ENCODE assay signal across 24 cellular contexts in the genomic region with DNA sequence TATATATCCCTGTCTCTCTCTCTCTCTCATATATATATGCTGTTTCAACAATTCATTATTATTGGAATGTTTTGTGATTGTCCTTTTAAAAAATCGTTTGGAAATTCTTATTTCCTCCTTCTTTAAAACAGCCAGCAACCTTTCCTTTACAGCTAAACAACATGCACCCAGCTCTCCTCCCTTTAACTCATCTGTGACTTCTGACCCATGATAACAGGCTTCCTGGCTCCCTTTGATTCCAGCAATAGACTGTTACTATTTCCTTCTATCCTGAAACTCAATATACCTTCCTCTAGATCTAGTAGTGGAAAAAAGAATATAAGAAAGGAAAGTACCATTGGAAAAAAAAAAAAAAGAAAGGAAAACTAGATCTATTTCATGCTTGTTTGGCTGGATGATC.
"Had no signal": no experiment of that assay in that cellular context is flagged by ENCODE, and none has a peak within 500 bp of the region (broad histone marks: within the 10 kb centered on the region; RNA-seq: fewer than 3 reads in every experiment).

No MANE protein-coding gene starts in this region.

- H3K9me3 Mint-ChIP-seq: nephron progenitor cell; stimulated activated memory B cell treated with anti-CD40 and anti-IgM and Interleukin-4, amounts not matched to agents 10 μg/mL and 1 μg/mL and 100 μg/mL, for 72 hours had no signal

- H3K4me3 ChIP-seq: heart right ventricle, hepatocyte, left lung, lower lobe of right lung, pancreas, prostate gland, skin epidermis, spleen, tibial nerve, upper lobe of left lung, vagina had no signal

- H3K27ac Mint-ChIP-seq: natural killer cell; nephron progenitor cell; stimulated activated memory B cell treated with anti-CD40 and anti-IgM and Interleukin-4, amounts not matched to agents 10 μg/mL and 1 μg/mL and 100 μg/mL, for 72 hours; stimulated activated naive CD8-positive, alpha-beta T cell treated with anti-CD3 and anti-CD28 coated beads, Interleukin-15, amount 100 ng/mL, for 72 hours had no signal

- DNase-seq: heart right ventricle; islet precursor cell; left lung; lower lobe of right lung; mammary epithelial cell; mesenchymal stem cell; naive B cell; natural killer cell; nephron progenitor cell; pancreas; posterior cingulate gyrus; retina; right cardiac atrium; spleen; stimulated activated CD4-positive, alpha-beta T cell treated with anti-CD3 and anti-CD28 coated beads, Interleukin-4, amount 100 ng/mL, for 24 hours; stimulated activated naive CD4-positive, alpha-beta T cell treated with Interleukin-2 at 50 U/mL for 16 hours; stimulated activated naive CD8-positive, alpha-beta T cell treated with anti-CD3 and anti-CD28 coated beads, Interleukin-15, amount 100 ng/mL, for 72 hours; upper lobe of left lung had no signal

- H3K4me3 Mint-ChIP-seq: naive B cell; natural killer cell; nephron progenitor cell; stimulated activated memory B cell treated with anti-CD40 and anti-IgM and Interleukin-4, amounts not matched to agents 10 μg/mL and 1 μg/mL and 100 μg/mL, for 72 hours; stimulated activated naive CD8-positive, alpha-beta T cell treated with anti-CD3 and anti-CD28 coated beads, Interleukin-15, amount 100 ng/mL, for 72 hours had no signal

- H3K36me3 ChIP-seq: heart right ventricle, lower lobe of right lung, pancreas, prostate gland, spleen, tibial nerve, upper lobe of left lung, vagina had no signal

- H3K27me3 ChIP-seq: heart right ventricle, hepatocyte, left lung, pancreas, spleen, tibial nerve, upper lobe of left lung, vagina had no signal

- H3K27ac ChIP-seq: heart right ventricle, hepatocyte, left lung, lower lobe of right lung, pancreas, prostate gland, skin epidermis, spleen, upper lobe of left lung, vagina had no signal

- FAIRE-seq: pancreas had no signal

- H3K36me3 Mint-ChIP-seq: naive B cell; natural killer cell; stimulated activated memory B cell treated with anti-CD40 and anti-IgM and Interleukin-4, amounts not matched to agents 10 μg/mL and 1 μg/mL and 100 μg/mL, for 72 hours had no signal

- H3K4me1 ChIP-seq: heart right ventricle, left lung, lower lobe of right lung, pancreas, prostate gland, spleen, upper lobe of left lung, vagina had no signal

- H3K4me1 Mint-ChIP-seq: naive B cell; natural killer cell; stimulated activated memory B cell treated with anti-CD40 and anti-IgM and Interleukin-4, amounts not matched to agents 10 μg/mL and 1 μg/mL and 100 μg/mL, for 72 hours; stimulated activated naive CD8-positive, alpha-beta T cell treated with anti-CD3 and anti-CD28 coated beads, Interleukin-15, amount 100 ng/mL, for 72 hours had no signal

- H3K9me3 ChIP-seq: heart right ventricle, left lung, lower lobe of right lung, pancreas, prostate gland, spleen, tibial nerve, upper lobe of left lung, vagina had no signal
